In genomic region chr1:173545688-173546087, GRCh38 we compare ENCODE assay signal across 1 cellular context.
TF ChIP-seq lines count a peak whose summit lies in the region.

No MANE protein-coding gene starts in this region.

TF ChIP-seq in GM23338, 12 proteins besides CTCF, POLR2A, EP300 and RAD21 (continued from another document):
- TF ChIP-seq ZNF462 (CRISPR knock-in tag; IDR thresholded peaks at IDR 0.05), result no peak
